ENCODE assay signal across 8 cellular contexts in the genomic region with DNA sequence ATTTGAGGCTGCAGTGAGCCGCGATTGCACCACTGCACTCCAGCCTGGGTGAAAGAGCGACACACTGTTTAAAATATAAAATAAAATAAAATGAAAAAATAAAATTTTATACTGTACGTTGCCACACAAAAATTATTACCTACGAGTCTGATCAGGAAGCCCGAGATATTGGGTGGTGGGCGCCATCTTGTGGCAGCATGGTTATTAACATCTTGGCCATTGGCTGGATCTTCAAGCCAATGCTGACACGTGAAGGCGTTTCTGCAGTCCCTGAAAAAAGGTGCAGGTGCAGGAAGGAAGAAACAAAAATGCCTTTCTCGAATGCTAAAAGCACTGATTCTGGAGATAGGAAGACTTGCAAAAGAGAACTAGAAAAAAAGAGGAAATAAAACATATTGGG.
DNase-seq lines count a peak whose midpoint lies in the region; ATAC-seq and TF ChIP-seq lines count a peak whose summit lies in the region.

No MANE protein-coding gene starts in this region.

- no peak overlapping the region for H3K27ac ChIP-seq in coronary artery

- TF ChIP-seq CTCF in AG10803 (conservative IDR thresholded peaks at IDR 0.05; ENCODE audit: low read length) (peak; percentile 59), coronary artery (IDR thresholded peaks at IDR 0.05) (peak; percentile 32)

- no peak overlapping the region for H3K4me3 ChIP-seq in AG10803 (ENCODE audit: low read length)
- H3K4me3 ChIP-seq in coronary artery, result no peak overlapping the region

- no peak for ATAC-seq in GM21528 (IDR thresholded peaks at IDR 0.05; ENCODE audit: low FRiP score, unreplicated experiment)

- DNase-seq in AG10803 (ENCODE audit: low read depth) (peak; percentile 43), GM19240 (ENCODE audit: insufficient read length, low spot score) (peak; percentile 56), NCI-H2107 treated with DMSO at 0.1 percent for 48 hours (lab: John Stamatoyannopoulos, UW; ENCODE audit: unreplicated experiment) (peak; percentile 42), coronary artery (ENCODE audit: low spot score) (no peak), medulla oblongata (ENCODE audit: extremely low spot score) (peak; percentile 38)
- DNase-seq in activated CD4-positive, alpha-beta T cell treated with anti-CD3 and anti-CD28 coated beads, Interleukin-2, amount 50 U/mL, for 1 hour, result peak; percentile 59
- peak; percentile 15 to 35 for DNase-seq in stimulated activated CD8-positive, alpha-beta memory T cell treated with anti-CD3 and anti-CD28 coated beads, Interleukin-2, amount 100 ng/mL, for 1 hour (ENCODE audit: low read depth in 2 of 2)
